Comparison of ENCODE assay signal across 12 cellular contexts in genomic region chr17:50111687-50112655, GRCh38. TPM values are rescaled to one million over a fixed set of nuclear protein-coding genes. Genes with fewer than 3 reads are reported as not detected.
DNase-seq lines count a peak whose midpoint lies in the region; ATAC-seq and TF ChIP-seq lines count a peak whose summit lies in the region.
"Had no signal": no experiment of that assay in that cellular context is flagged by ENCODE, and none has a peak within 500 bp of the region (broad histone marks: within the 10 kb centered on the region; RNA-seq: fewer than 3 reads in every experiment).

No MANE protein-coding gene starts in this region.

- ATAC-seq in left cardiac atrium (peak; percentile 75 to 80), GM18519 (IDR thresholded peaks at IDR 0.05; ENCODE audit: low FRiP score, unreplicated experiment) (no peak)
- ATAC-seq: GM12878 had no signal

- H3K79me2 ChIP-seq in parathyroid adenoma: no peaks in the 10 kb centered on the region

- peak in 9 of 14 donors; percentile 13 to 89 (median 36) for DNase-seq in C1 segment of cervical spinal cord (lab: John Stamatoyannopoulos, UW)
- peak; percentile 87 for DNase-seq in WERI-Rb-1
- DNase-seq in left cardiac atrium: peak; percentile 76
- DNase-seq in DMS153 treated with DMSO at 0.1 percent for 48 hours (lab: John Stamatoyannopoulos, UW; ENCODE audit: unreplicated experiment): no peak
- no peak for DNase-seq in NCI-H187 (lab: John Stamatoyannopoulos, UW)
- no peak for DNase-seq in NK-92 treated with Interleukin-12 subunit alpha and Interleukin-12 subunit beta, amount 100 ng/mL, for 24 hours (lab: John Stamatoyannopoulos, UW)
- DNase-seq: activated T-cell treated with anti-CD3 and anti-CD28 coated beads, Interleukin-2, amount 50 U/mL, for 48 hours; NCI-H2227 treated with DMSO at 0.1 percent for 48 hours had no signal

- H3K4me1 ChIP-seq in parathyroid adenoma: peaks cover 20% of the 10 kb centered on the region

- H3K27ac ChIP-seq in WERI-Rb-1: peak overlapping the region; percentile 87
- H3K27ac ChIP-seq in parathyroid adenoma: peak overlapping the region; percentile 59

- H3K9ac ChIP-seq in parathyroid adenoma: peak overlapping the region; percentile 13

- H3K9me3 ChIP-seq in WERI-Rb-1 (ENCODE audit: severe bottlenecking) (no peaks in the 10 kb centered on the region), parathyroid adenoma (ENCODE audit: control insufficient read depth, low read length) (no peaks in the 10 kb centered on the region)

- peak overlapping the region; percentile 35 for H3K4me2 ChIP-seq in parathyroid adenoma (ENCODE audit: low read length)

- intact Hi-C loops in left cardiac atrium (cut with DNase I): loop anchor here (10.0 kb wide), 2 partner anchors 53 to 63 kb away; partner anchors contain the start of gene SGCA (in 1 of the 2)

- H3K36me3 ChIP-seq in WERI-Rb-1 (peaks cover 40% of the 10 kb centered on the region), parathyroid adenoma (ENCODE audit: control insufficient read depth, insufficient read depth, low read length) (no peaks in the 10 kb centered on the region)

- TF ChIP-seq CTCF in WERI-Rb-1 (IDR thresholded peaks at IDR 0.05; ENCODE audit: low read depth, low read length) (peak; percentile 29; the same call in 1 of the 2 replicates), parathyroid adenoma (IDR thresholded peaks at IDR 0.05) (no peak)

- H3K27me3 ChIP-seq in WERI-Rb-1 (ENCODE audit: insufficient read depth, low read depth, severe bottlenecking) (no peaks in the 10 kb centered on the region), parathyroid adenoma (ENCODE audit: control insufficient read depth, insufficient read depth, low read length) (no peaks in the 10 kb centered on the region)

- H3K4me3 ChIP-seq in WERI-Rb-1 (ENCODE audit: low read depth, low read length) (no peak overlapping the region), parathyroid adenoma (ENCODE audit: low read depth, low read length) (no peak overlapping the region)
- H3K4me3 ChIP-seq: GM12878 had no signal

- H2AFZ ChIP-seq in parathyroid adenoma: peak overlapping the region; percentile 19

RNA-seq across cellular contexts. Expression of gene PDK2, which starts 16.8 kb away (rescaled TPM):
- 100 to 1,000 TPM; 156 to 203 TPM for total RNA-seq in left cardiac atrium

RNA-seq across cellular contexts. Expression of gene SAMD14, which starts 18.0 kb away (rescaled TPM):
- 1 to 10 TPM; 1.6 to 2.1 TPM for total RNA-seq in left cardiac atrium

RNA-seq across cellular contexts. Expression of gene PPP1R9B, which starts 38.5 kb away (rescaled TPM):
- total RNA-seq in left cardiac atrium: 10 to 100 TPM; 35.8 to 43.4 TPM

RNA-seq across cellular contexts. Expression of gene SGCA, which starts 53.8 kb away (rescaled TPM):
- total RNA-seq in left cardiac atrium: 100 to 1,000 TPM in 1 of 2 donors, 10 to 100 TPM in 1; 96.3 to 131 TPM
- total RNA-seq: mononuclear cell had no signal

RNA-seq across cellular contexts. Expression of gene ITGA3, which starts 56.1 kb away (rescaled TPM):
- 10 to 100 TPM; 26.5 to 35.9 TPM for total RNA-seq in left cardiac atrium

Comparison
In these comparisons a context has a peak if more than half of its experiments do, and no peak if none do; other contexts are left out.
1. DNase-seq: peak in C1 segment of cervical spinal cord (9 of 14), WERI-Rb-1 (single experiment) and left cardiac atrium (single experiment); none in DMS153 treated with DMSO at 0.1 percent for 48 hours (single experiment), NCI-H187 (0 of 2) and NK-92 treated with Interleukin-12 subunit alpha and Interleukin-12 subunit beta, amount 100 ng/mL, for 24 hours (single experiment).